In genomic region chrX:18945488-18945887, GRCh38 we compare ENCODE assay signal across 24 cellular contexts.
"Had no signal": no experiment of that assay in that cellular context is flagged by ENCODE, and none has a peak within 500 bp of the region (broad histone marks: within the 10 kb centered on the region; RNA-seq: fewer than 3 reads in every experiment).

No MANE protein-coding gene starts in this region.

- H3K4me3 ChIP-seq: MG63, SJSA1, SK-N-MC had no signal

- H3K27ac ChIP-seq: SJSA1, SK-N-MC had no signal

- DNase-seq: Karpas-422, KG1, MG63, NCI-H1092, NCI-H1105 treated with DMSO at 0.1 percent for 48 hours, NCI-H1417 treated with DMSO at 0.1 percent for 48 hours, NCI-H146, NCI-H1694 treated with DMSO at 0.1 percent for 48 hours, NCI-H2029, NCI-H2081 treated with DMSO at 0.1 percent for 48 hours, NCI-H2171, NCI-H226, NCI-H446, NCI-H510A, NCI-H524 treated with DMSO at 0.1 percent for 48 hours, NCI-H69, NCI-H774, Right ventricle myocardium superior, RPMI8226, SIG-M5 had no signal

- H3K36me3 ChIP-seq: MG63, SJSA1 had no signal

- ATAC-seq: HepG2 had no signal

- FAIRE-seq: HepG2, RCC 7860 had no signal

- H3K4me1 ChIP-seq: SJSA1 had no signal

- H3K9me3 ChIP-seq: MG63, SJSA1 had no signal

- H3K27me3 ChIP-seq: MG63, SJSA1 had no signal
